30 cellular contexts compared by ENCODE assay signal in the genomic region with DNA sequence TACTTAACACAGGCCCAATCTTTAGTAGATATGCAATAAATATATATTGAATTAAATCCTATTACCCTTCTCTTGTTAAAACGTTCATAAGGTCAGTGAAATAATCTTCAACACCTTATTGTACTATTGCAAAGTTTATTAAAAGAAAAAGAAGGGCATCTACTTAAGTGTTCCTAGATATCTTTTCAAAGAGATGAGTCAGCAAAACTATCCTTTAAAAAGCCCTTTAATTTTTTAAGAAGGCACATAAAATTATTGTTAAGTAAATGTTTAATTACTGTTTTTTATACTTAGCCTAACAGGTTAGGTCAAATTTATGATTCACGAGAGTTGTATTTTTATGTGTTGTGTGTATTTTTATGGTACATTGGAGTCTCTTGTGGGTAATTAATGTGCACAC.
"Had no signal": no experiment of that assay in that cellular context is flagged by ENCODE, and none has a peak within 500 bp of the region (broad histone marks: within the 10 kb centered on the region; RNA-seq: fewer than 3 reads in every experiment).

No MANE protein-coding gene starts in this region.

- H3K4me3 ChIP-seq: ascending aorta, cardiac muscle cell had no signal

- H3K27me3 ChIP-seq: ascending aorta, cardiac muscle cell had no signal

- H3K27ac ChIP-seq: ascending aorta, cardiac muscle cell, VCaP had no signal

- H3K36me3 ChIP-seq: ascending aorta, cardiac muscle cell had no signal

- H3K4me1 ChIP-seq: ascending aorta had no signal

- DNase-seq: activated B cell treated with CpG ODN at 0.5 μM for 24 hours; activated CD4-positive, alpha-beta memory T cell treated with anti-CD3 and anti-CD28 coated beads, Interleukin-2, amount 10 ng/mL, durations not matched to agents 7 days and 5 days; activated CD4-positive, alpha-beta T cell treated with anti-CD3 and anti-CD28 coated beads for 1 hour; activated CD4-positive, alpha-beta T cell treated with anti-CD3 and anti-CD28 coated beads for 36 hours; activated CD4-positive, alpha-beta T cell treated with anti-CD3 and anti-CD28 coated beads for 48 hours; activated CD4-positive, alpha-beta T cell treated with anti-CD3 and anti-CD28 coated beads, Interleukin-2, amount 10 ng/mL, durations not matched to agents 7 days and 5 days; activated CD4-positive, alpha-beta T cell treated with anti-CD3 and anti-CD28 coated beads, Interleukin-2, amount 50 U/mL, for 48 hours; activated CD8-positive, alpha-beta memory T cell treated with anti-CD3 and anti-CD28 coated beads for 24 hours; activated CD8-positive, alpha-beta memory T cell treated with anti-CD3 and anti-CD28 coated beads, Interleukin-2, amount 10 ng/mL, durations not matched to agents 7 days and 5 days; activated CD8-positive, alpha-beta memory T cell treated with anti-CD3 and anti-CD28 coated beads, Interleukin-2, amount 50 U/mL, for 48 hours; activated CD8-positive, alpha-beta T cell treated with anti-CD3 and anti-CD28 coated beads, Interleukin-2, amount 10 ng/mL, durations not matched to agents 7 days and 5 days; activated effector memory CD4-positive, alpha-beta T cell treated with Interleukin-2 at 50 U/mL for 16 hours; activated gamma-delta T cell; activated naive CD4-positive, alpha-beta T cell treated with anti-CD3 and anti-CD28 coated beads, Interleukin-2, amount 10 ng/mL, durations not matched to agents 7 days and 5 days; activated naive CD4-positive, alpha-beta T cell treated with Interleukin-2 at 50 U/mL for 16 hours; activated naive CD8-positive, alpha-beta T cell treated with anti-CD3 and anti-CD28 coated beads, Interleukin-2, amount 10 ng/mL, durations not matched to agents 7 days and 5 days; activated naive CD8-positive, alpha-beta T cell treated with anti-CD3 and anti-CD28 coated beads, Interleukin-2, amount 50 U/mL, for 24 hours; activated T-cell treated with anti-CD3 and anti-CD28 coated beads, Interleukin-2, amount 50 U/mL, for 24 hours; activated T-cell treated with anti-CD3 and anti-CD28 coated beads, Interleukin-2, amount 50 U/mL, for 48 hours; amygdala; anterior cingulate cortex; caudate nucleus; cerebellar nuclear complex; T-helper 2 cell; T-helper 9 cell had no signal

- FAIRE-seq: bronchial epithelial cell, TTC549 had no signal

- ATAC-seq: activated CD4-positive, alpha-beta T cell treated with anti-CD3 and anti-CD28 coated beads for 36 hours; activated CD8-positive, alpha-beta memory T cell treated with anti-CD3 and anti-CD28 coated beads, Interleukin-2, amount 10 ng/mL, durations not matched to agents 7 days and 5 days; activated CD8-positive, alpha-beta T cell treated with anti-CD3 and anti-CD28 coated beads, Interleukin-2, amount 10 ng/mL, durations not matched to agents 7 days and 5 days; activated naive CD8-positive, alpha-beta T cell treated with anti-CD3 and anti-CD28 coated beads, Interleukin-2, amount 50 U/mL, for 24 hours had no signal

- H3K9me3 ChIP-seq: ascending aorta had no signal
